Comparison of ENCODE assay signal across 29 cellular contexts in genomic region chr7:148149730-148150129, GRCh38.
"Had no signal": no experiment of that assay in that cellular context is flagged by ENCODE, and none has a peak within 500 bp of the region (broad histone marks: within the 10 kb centered on the region; RNA-seq: fewer than 3 reads in every experiment).

No MANE protein-coding gene starts in this region.

- H3K4me1 ChIP-seq: ascending aorta, breast epithelium, colonic mucosa had no signal

- H3K27ac ChIP-seq: ascending aorta, breast epithelium, cardiac muscle cell, colonic mucosa, epithelial cell of prostate, esophagus squamous epithelium had no signal

- H3K36me3 ChIP-seq: ascending aorta, breast epithelium, cardiac muscle cell, colonic mucosa, esophagus squamous epithelium had no signal

- ATAC-seq: activated naive CD4-positive, alpha-beta T cell treated with anti-CD3 and anti-CD28 coated beads, Interleukin-2, amount 50 U/mL, for 72 hours; activated T-cell treated with anti-CD3 and anti-CD28 coated beads, Interleukin-2, amount 50 U/mL, for 72 hours had no signal

- H3K27me3 ChIP-seq: ascending aorta, breast epithelium, cardiac muscle cell, colonic mucosa, esophagus squamous epithelium had no signal

- DNase-seq: activated CD4-positive, alpha-beta memory T cell treated with anti-CD3 and anti-CD28 coated beads, Interleukin-2, amount 10 ng/mL, durations not matched to agents 7 days and 5 days; activated CD4-positive, alpha-beta T cell treated with anti-CD3 and anti-CD28 coated beads for 1 hour; activated CD4-positive, alpha-beta T cell treated with anti-CD3 and anti-CD28 coated beads for 4 hours; activated CD4-positive, alpha-beta T cell treated with anti-CD3 and anti-CD28 coated beads, Interleukin-2, amount 10 ng/mL, durations not matched to agents 7 days and 5 days; activated CD4-positive, alpha-beta T cell treated with anti-CD3 and anti-CD28 coated beads, Interleukin-2, amount 50 U/mL, for 4 hours; activated CD4-positive, CD25-positive, alpha-beta regulatory T cell; activated CD8-positive, alpha-beta memory T cell treated with anti-CD3 and anti-CD28 coated beads, Interleukin-2, amount 50 U/mL, for 48 hours; activated gamma-delta T cell; activated naive CD4-positive, alpha-beta T cell; activated naive CD4-positive, alpha-beta T cell treated with anti-CD3 and anti-CD28 coated beads, Interleukin-2, amount 10 ng/mL, durations not matched to agents 7 days and 5 days; activated naive CD8-positive, alpha-beta T cell treated with anti-CD3 and anti-CD28 coated beads, Interleukin-2, amount 10 ng/mL, durations not matched to agents 7 days and 5 days; activated T-cell treated with anti-CD3 and anti-CD28 coated beads for 4 hours; activated T-cell treated with anti-CD3 and anti-CD28 coated beads, Interleukin-2, amount 50 U/mL, for 24 hours; activated T-cell treated with anti-CD3 and anti-CD28 coated beads, Interleukin-2, amount 50 U/mL, for 72 hours; central memory CD4-positive, alpha-beta T cell; cerebellar nuclear complex; colonic mucosa; effector CD8-positive, alpha-beta T cell; esophagus squamous epithelium; foreskin melanocyte; head of caudate nucleus; T-helper 2 cell had no signal

- H3K9me3 ChIP-seq: ascending aorta, breast epithelium, colonic mucosa, esophagus squamous epithelium had no signal

- FAIRE-seq: endometrium, endothelial cell of umbilical vein had no signal

- H3K4me3 ChIP-seq: ascending aorta, breast epithelium, cardiac muscle cell, colonic mucosa, esophagus squamous epithelium had no signal
